Comparison of ENCODE assay signal across 25 cellular contexts in the genomic region with DNA sequence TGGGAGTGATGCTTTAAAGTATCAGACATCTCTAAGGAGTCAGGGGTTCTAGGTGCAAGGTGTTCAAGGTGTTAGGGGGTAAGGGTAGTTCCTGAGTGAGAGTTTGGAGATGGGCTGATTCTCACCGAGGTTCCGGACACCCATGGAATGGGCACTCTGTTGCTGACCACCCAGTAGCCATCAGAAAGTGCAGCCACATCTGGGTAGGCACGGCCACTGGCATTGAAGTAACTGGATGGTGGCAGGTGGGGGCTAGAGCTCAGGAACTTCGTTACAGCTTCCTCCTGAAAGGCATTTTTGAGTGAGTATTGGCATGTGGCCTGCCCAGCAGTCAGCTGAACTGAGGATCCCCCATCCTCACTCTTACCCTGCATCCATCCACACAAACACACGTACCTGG.
"Had no signal": no experiment of that assay in that cellular context is flagged by ENCODE, and none has a peak within 500 bp of the region (broad histone marks: within the 10 kb centered on the region; RNA-seq: fewer than 3 reads in every experiment).

No MANE protein-coding gene starts in this region.

- H3K27ac Mint-ChIP-seq: activated CD8-positive, alpha-beta memory T cell treated with anti-CD3 and anti-CD28 coated beads, Interleukin-2, amount 10 ng/mL, durations not matched to agents 7 days and 5 days; activated CD8-positive, alpha-beta T cell treated with anti-CD3 and anti-CD28 coated beads, Interleukin-2, amount 10 ng/mL, durations not matched to agents 7 days and 5 days; activated T-cell treated with anti-CD3 and anti-CD28 coated beads, Interleukin-2, amount 50 U/mL, for 72 hours; nephron progenitor cell had no signal

- ATAC-seq: activated CD4-positive, alpha-beta T cell treated with anti-CD3 and anti-CD28 coated beads for 36 hours; activated CD8-positive, alpha-beta memory T cell treated with anti-CD3 and anti-CD28 coated beads, Interleukin-2, amount 10 ng/mL, durations not matched to agents 7 days and 5 days; activated CD8-positive, alpha-beta T cell treated with anti-CD3 and anti-CD28 coated beads, Interleukin-2, amount 10 ng/mL, durations not matched to agents 7 days and 5 days; activated naive CD4-positive, alpha-beta T cell treated with anti-CD3 and anti-CD28 coated beads, Interleukin-2, amount 50 U/mL, for 72 hours; activated T-cell treated with anti-CD3 and anti-CD28 coated beads, Interleukin-2, amount 50 U/mL, for 72 hours; gastrocnemius medialis; mucosa of descending colon; psoas muscle; T-cell had no signal

- H3K4me3 Mint-ChIP-seq: activated CD4-positive, alpha-beta T cell treated with anti-CD3 and anti-CD28 coated beads for 36 hours; activated CD8-positive, alpha-beta memory T cell treated with anti-CD3 and anti-CD28 coated beads, Interleukin-2, amount 10 ng/mL, durations not matched to agents 7 days and 5 days; activated CD8-positive, alpha-beta T cell treated with anti-CD3 and anti-CD28 coated beads, Interleukin-2, amount 10 ng/mL, durations not matched to agents 7 days and 5 days; activated T-cell treated with anti-CD3 and anti-CD28 coated beads, Interleukin-2, amount 50 U/mL, for 72 hours; nephron progenitor cell; T-cell had no signal

- DNase-seq: activated CD4-positive, alpha-beta T cell treated with anti-CD3 and anti-CD28 coated beads for 36 hours; activated CD4-positive, CD25-positive, alpha-beta regulatory T cell; activated CD8-positive, alpha-beta memory T cell treated with anti-CD3 and anti-CD28 coated beads, Interleukin-2, amount 10 ng/mL, durations not matched to agents 7 days and 5 days; activated CD8-positive, alpha-beta T cell treated with anti-CD3 and anti-CD28 coated beads, Interleukin-2, amount 10 ng/mL, durations not matched to agents 7 days and 5 days; activated T-cell treated with anti-CD3 and anti-CD28 coated beads for 4 hours; activated T-cell treated with anti-CD3 and anti-CD28 coated beads, Interleukin-2, amount 50 U/mL, for 72 hours; dorsolateral prefrontal cortex; effector memory CD4-positive, alpha-beta T cell; gastrocnemius medialis; glutamatergic neuron; islet precursor cell; left ventricle myocardium inferior; mucosa of descending colon; nephron progenitor cell; occipital lobe; psoas muscle; stimulated activated CD4-positive, alpha-beta T cell treated with anti-CD3 and anti-CD28 coated beads, Interleukin-1b, Interleukin-23, amount 100 ng/mL, for 48 hours; stimulated activated naive CD4-positive, alpha-beta T cell; T-cell; transverse colon had no signal

- H3K9ac ChIP-seq: parathyroid adenoma had no signal

- H3K27me3 Mint-ChIP-seq: activated CD4-positive, alpha-beta T cell treated with anti-CD3 and anti-CD28 coated beads for 36 hours; activated CD8-positive, alpha-beta memory T cell treated with anti-CD3 and anti-CD28 coated beads, Interleukin-2, amount 10 ng/mL, durations not matched to agents 7 days and 5 days; central memory CD8-positive, alpha-beta T cell; T-cell had no signal

- H2AFZ ChIP-seq: parathyroid adenoma had no signal

- H3K9me3 Mint-ChIP-seq: activated naive CD4-positive, alpha-beta T cell treated with anti-CD3 and anti-CD28 coated beads, Interleukin-2, amount 50 U/mL, for 72 hours; activated T-cell treated with anti-CD3 and anti-CD28 coated beads, Interleukin-2, amount 50 U/mL, for 72 hours; central memory CD8-positive, alpha-beta T cell; nephron progenitor cell; T-cell had no signal

- H3K79me2 ChIP-seq: parathyroid adenoma had no signal

- H3K27me3 ChIP-seq: dorsolateral prefrontal cortex, gastrocnemius medialis, transverse colon had no signal

- H3K27ac ChIP-seq: dorsolateral prefrontal cortex, gastrocnemius medialis, left ventricle myocardium inferior, parathyroid adenoma, psoas muscle had no signal

- H3K4me3 ChIP-seq: dorsolateral prefrontal cortex, gastrocnemius medialis, left ventricle myocardium inferior, lung, mucosa of descending colon, psoas muscle, smooth muscle cell, transverse colon had no signal

- H3K9me3 ChIP-seq: gastrocnemius medialis, left ventricle myocardium inferior, mucosa of descending colon, psoas muscle, transverse colon had no signal

- H3K4me2 ChIP-seq: smooth muscle cell had no signal
